In the genomic region with DNA sequence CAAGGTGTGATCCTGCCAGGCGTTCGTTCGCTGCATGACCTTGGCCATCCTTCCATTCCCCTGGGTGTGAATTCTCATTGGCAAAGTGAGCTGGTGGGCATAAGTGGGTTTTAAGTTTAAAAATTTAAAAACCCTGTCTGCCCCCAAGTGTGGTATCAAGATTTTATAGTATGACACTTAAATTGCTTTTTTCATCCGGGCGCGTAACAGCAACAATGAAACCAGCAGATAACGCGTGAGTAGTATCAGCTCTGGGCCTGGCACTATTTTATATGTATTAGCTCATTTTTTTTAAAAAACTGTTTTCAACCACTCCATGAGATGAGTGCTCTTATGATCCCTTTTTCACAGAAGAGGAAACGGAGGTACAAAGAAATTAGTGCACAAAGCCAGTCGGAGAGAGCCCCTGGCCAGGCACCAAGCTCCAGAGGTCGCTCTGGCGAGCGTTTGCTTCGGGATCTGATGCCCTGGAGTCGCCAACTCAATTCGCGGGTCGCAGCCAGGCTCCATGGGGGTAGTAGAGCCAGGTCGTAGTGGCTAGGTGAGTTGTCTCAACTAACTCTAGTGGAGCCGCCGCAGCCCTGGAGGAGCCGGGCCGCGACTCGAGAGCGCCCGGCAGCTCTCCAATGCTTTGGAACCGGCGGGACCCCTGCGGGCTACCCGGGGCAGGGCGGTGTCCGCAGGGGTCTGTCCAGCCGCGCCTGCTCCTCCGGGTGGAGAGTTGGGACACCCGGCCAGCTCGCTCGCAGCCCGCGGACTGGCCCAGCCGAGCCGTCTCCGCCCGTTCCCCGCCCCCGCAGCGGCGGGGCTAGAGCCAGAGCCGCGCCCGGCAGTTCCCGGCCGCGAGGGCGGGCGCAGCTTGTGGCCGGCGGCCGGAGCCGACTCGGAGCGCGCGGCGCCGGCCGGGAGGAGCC, we compare ENCODE assay signal across 8 cellular contexts. TPM values are rescaled to one million over a fixed set of nuclear protein-coding genes. Genes with fewer than 3 reads are reported as not detected.
DNase-seq lines count a peak whose midpoint lies in the region; ATAC-seq and TF ChIP-seq lines count a peak whose summit lies in the region.

A gene with protein sequence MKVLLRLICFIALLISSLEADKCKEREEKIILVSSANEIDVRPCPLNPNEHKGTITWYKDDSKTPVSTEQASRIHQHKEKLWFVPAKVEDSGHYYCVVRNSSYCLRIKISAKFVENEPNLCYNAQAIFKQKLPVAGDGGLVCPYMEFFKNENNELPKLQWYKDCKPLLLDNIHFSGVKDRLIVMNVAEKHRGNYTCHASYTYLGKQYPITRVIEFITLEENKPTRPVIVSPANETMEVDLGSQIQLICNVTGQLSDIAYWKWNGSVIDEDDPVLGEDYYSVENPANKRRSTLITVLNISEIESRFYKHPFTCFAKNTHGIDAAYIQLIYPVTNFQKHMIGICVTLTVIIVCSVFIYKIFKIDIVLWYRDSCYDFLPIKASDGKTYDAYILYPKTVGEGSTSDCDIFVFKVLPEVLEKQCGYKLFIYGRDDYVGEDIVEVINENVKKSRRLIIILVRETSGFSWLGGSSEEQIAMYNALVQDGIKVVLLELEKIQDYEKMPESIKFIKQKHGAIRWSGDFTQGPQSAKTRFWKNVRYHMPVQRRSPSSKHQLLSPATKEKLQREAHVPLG (plus strand): TSS at position 832 of the 914 bp plus-strand sequence. CDS start 14,979 bp downstream, outside the sequence.

- H3F3A ChIP-seq in SK-N-SH (replicated peaks; ENCODE audit: insufficient read depth), result no peaks in the 10 kb centered on the region

- H3K4me3 Mint-ChIP-seq in T-helper 2 cell treated with Interferon-gamma antibody and Interleukin-4, amounts not matched to agents 5 μg/mL and 100 μg/mL, for 36 hours, result peak within 1 kb of the TSS; percentile 57
- H3K4me3 Mint-ChIP-seq in endodermal cell, result peak within 1 kb of the TSS; percentile 56

- H3K9me3 Mint-ChIP-seq in T-helper 2 cell treated with Interferon-gamma antibody and Interleukin-4, amounts not matched to agents 5 μg/mL and 100 μg/mL, for 36 hours, result peaks cover 40% of the 10 kb centered on the region
- H3K9me3 Mint-ChIP-seq in endodermal cell, result peaks cover 14% of the 10 kb centered on the region

- no peaks in the 10 kb centered on the region for H4K20me1 ChIP-seq in SK-N-SH (ENCODE audit: insufficient read depth)

- TF ChIP-seq CTCF in SK-N-SH (IDR thresholded peaks at IDR 0.05) (no peak), endodermal cell (conservative IDR thresholded peaks at IDR 0.05) (no peak), lower lobe of right lung (IDR thresholded peaks at IDR 0.05) (no peak), thoracic aorta (IDR thresholded peaks at IDR 0.05) (no peak)

- no peak for TF ChIP-seq EP300 in SK-N-SH (IDR thresholded peaks at IDR 0.05; ENCODE audit: borderline replicate concordance in 1 of 2, low read depth in 1 of 2, low read length in 1 of 2)

- POLR2A ChIA-PET in SK-N-SH (lab: Yijun Ruan, JAX), result no interaction called here

- no peak within 1 kb of the TSS for H3K27ac Mint-ChIP-seq in T-helper 2 cell treated with Interferon-gamma antibody and Interleukin-4, amounts not matched to agents 5 μg/mL and 100 μg/mL, for 36 hours
- H3K27ac Mint-ChIP-seq in endodermal cell, result peak within 1 kb of the TSS; percentile 70

- WGBS in SK-N-SH (ENCODE audit: low lambda C conversion rate), result 33% methylated on average over 17 of the region's 68 CpGs
- WGBS in endodermal cell (ENCODE audit: insufficient coverage in 1 of 2, insufficient read length in 1 of 2), 2 experiments, result 12 to 40% methylated on average over 2 to 68 of the region's 68 CpGs

- peaks cover 14% of the 10 kb centered on the region for H3K4me1 Mint-ChIP-seq in T-helper 2 cell treated with Interferon-gamma antibody and Interleukin-4, amounts not matched to agents 5 μg/mL and 100 μg/mL, for 36 hours (ENCODE audit: low read depth)
- peaks cover 10% of the 10 kb centered on the region for H3K4me1 Mint-ChIP-seq in endodermal cell

- peak within 1 kb of the TSS in 1 of 2 experiments; percentile 73; a peak in 2 of 4 replicates for H3K27ac ChIP-seq in SK-N-SH (ENCODE audit: low read depth in 2 of 2, low read length in 1 of 2)
- H3K27ac ChIP-seq in endodermal cell (ENCODE audit: low read depth, low read length), result no peak within 1 kb of the TSS
- H3K27ac ChIP-seq in lower lobe of right lung, result peak within 1 kb of the TSS; percentile 90
- peak within 1 kb of the TSS; percentile 92 to 94 for H3K27ac ChIP-seq in thoracic aorta

- CTCF ChIA-PET in SK-N-SH (lab: Yijun Ruan, JAX), result interaction anchor here (1.1 to 1.9 kb wide), 3 partner anchors 8 to 122 kb away, joined by 4 to 9 read pairs (median 8); no protein-coding TSS in a partner anchor

- intact Hi-C loops in lower lobe of right lung (cut with DNase I), result no loop called here

- peaks cover 6% of the 10 kb centered on the region; the same call in 1 of the 2 replicates for H3K79me2 ChIP-seq in SK-N-SH (ENCODE audit: insufficient read depth)

- H3K9me2 ChIP-seq in SK-N-SH, result no peaks in the 10 kb centered on the region

- no peaks in the 10 kb centered on the region for H3K27me3 ChIP-seq in SK-N-SH (ENCODE audit: insufficient read depth)
- peaks cover 24% of the 10 kb centered on the region for H3K27me3 ChIP-seq in endodermal cell (ENCODE audit: control insufficient read depth, insufficient read depth, low read length, poor library complexity, severe bottlenecking)
- H3K27me3 ChIP-seq in lower lobe of right lung (ENCODE audit: low read depth), result no peaks in the 10 kb centered on the region
- H3K27me3 ChIP-seq in thoracic aorta (replicated peaks; ENCODE audit: insufficient read depth), result no peaks in the 10 kb centered on the region

- H3K27me3 Mint-ChIP-seq in T-helper 2 cell treated with Interferon-gamma antibody and Interleukin-4, amounts not matched to agents 5 μg/mL and 100 μg/mL, for 36 hours (ENCODE audit: low read depth), result peaks cover 38% of the 10 kb centered on the region
- H3K27me3 Mint-ChIP-seq in endodermal cell (ENCODE audit: insufficient read depth), result peaks cover 61% of the 10 kb centered on the region

- peak within 1 kb of the TSS; percentile 58 to 72 for H3K4me3 ChIP-seq in SK-N-SH (ENCODE audit: low read depth in 2 of 2, low read length in 1 of 2)
- peak within 1 kb of the TSS; percentile 80 for H3K4me3 ChIP-seq in endodermal cell (ENCODE audit: low read length)
- peak within 1 kb of the TSS; percentile 73 for H3K4me3 ChIP-seq in lower lobe of right lung
- H3K4me3 ChIP-seq in thoracic aorta, result peak within 1 kb of the TSS; percentile 76

- peaks cover 0 to 15% of the 10 kb centered on the region in 2 experiments; a peak in 2 of 4 replicates for H3K4me1 ChIP-seq in SK-N-SH (ENCODE audit: control insufficient read depth in 1 of 2, insufficient read depth in 2 of 2, low read depth in 1 of 2, low read length in 1 of 2)
- H3K4me1 ChIP-seq in endodermal cell (ENCODE audit: control insufficient read depth, insufficient read depth, low read length), result no peaks in the 10 kb centered on the region
- peaks cover 28% of the 10 kb centered on the region for H3K4me1 ChIP-seq in lower lobe of right lung
- peaks cover 7 to 32% of the 10 kb centered on the region in 2 donors for H3K4me1 ChIP-seq in thoracic aorta (ENCODE audit: control insufficient read depth in 1 of 2, low read depth in 2 of 2)

- H3K36me3 Mint-ChIP-seq in T-helper 2 cell treated with Interferon-gamma antibody and Interleukin-4, amounts not matched to agents 5 μg/mL and 100 μg/mL, for 36 hours (ENCODE audit: low read depth), result peaks cover 11% of the 10 kb centered on the region
- peaks cover 3% of the 10 kb centered on the region for H3K36me3 Mint-ChIP-seq in endodermal cell (ENCODE audit: low read depth)

- H3K9ac ChIP-seq in SK-N-SH, result peak within 1 kb of the TSS; percentile 81
- peak within 1 kb of the TSS; percentile 45 for H3K9ac ChIP-seq in endodermal cell (ENCODE audit: extremely low read depth, low read length, poor library complexity, severe bottlenecking)

- H3K36me3 ChIP-seq in SK-N-SH (replicated peaks in 1 of 2; ENCODE audit: control insufficient read depth in 1 of 2, insufficient read depth in 2 of 2, low read length in 1 of 2) (peaks cover 0 to 10% of the 10 kb centered on the region in 2 experiments), endodermal cell (ENCODE audit: control insufficient read depth, insufficient read depth, low read length) (no peaks in the 10 kb centered on the region), lower lobe of right lung (peaks cover 16% of the 10 kb centered on the region), thoracic aorta (no peaks in the 10 kb centered on the region)

- ATAC-seq in lower lobe of right lung, result peak; percentile 93 to 94
- peak; percentile 61 for ATAC-seq in thoracic aorta (ENCODE audit: insufficient number of reproducible peaks, low FRiP score, low read depth)
- no peak for ATAC-seq in HG03045 (IDR thresholded peaks at IDR 0.05; ENCODE audit: unreplicated experiment)

- no peak for DNase-seq in T-helper 2 cell treated with Interferon-gamma antibody and Interleukin-4, amounts not matched to agents 5 μg/mL and 100 μg/mL, for 36 hours (ENCODE audit: low spot score)
- DNase-seq in T-helper 2 cell, result no peak
- peak; percentile 65 for DNase-seq in SK-N-SH
- DNase-seq in endodermal cell, result peak; percentile 86
- DNase-seq in lower lobe of right lung, result peak; percentile 89
- DNase-seq in thoracic aorta (ENCODE audit: low spot score), result no peak
- no peak for DNase-seq in SHP77 (lab: John Stamatoyannopoulos, UW)

- peak within 1 kb of the TSS; percentile 89; the same call in 1 of the 2 replicates for H2AFZ ChIP-seq in SK-N-SH (ENCODE audit: low read depth)

- no peak for TF ChIP-seq RAD21 in SK-N-SH (IDR thresholded peaks at IDR 0.05; ENCODE audit: low read length)

- H3K9me3 ChIP-seq in SK-N-SH (no peaks in the 10 kb centered on the region), endodermal cell (ENCODE audit: control insufficient read depth, low read length) (peaks cover 15% of the 10 kb centered on the region), lower lobe of right lung (peaks cover 18% of the 10 kb centered on the region), thoracic aorta (peaks cover 5% of the 10 kb centered on the region)

- peak within 1 kb of the TSS; percentile 95 for H3K4me2 ChIP-seq in SK-N-SH

TF ChIP-seq in SK-N-SH, 30 proteins besides CTCF, POLR2A, EP300 and RAD21 (continues in another document):
- TF ChIP-seq POLR2AphosphoS5 (IDR thresholded peaks at IDR 0.05; ENCODE audit: low read depth, low read length) (no peak), TEAD4 (IDR thresholded peaks at IDR 0.05; ENCODE audit: borderline replicate concordance, insufficient read depth) (no peak), FOSL2 (IDR thresholded peaks at IDR 0.05; ENCODE audit: borderline replicate concordance, low read depth) (no peak), RXRA (IDR thresholded peaks at IDR 0.05; ENCODE audit: borderline replicate concordance, low read depth) (no peak), EZH2phosphoT487 (IDR thresholded peaks at IDR 0.05; ENCODE audit: borderline replicate concordance, low read depth) (no peak), MEF2A (IDR thresholded peaks at IDR 0.05; ENCODE audit: borderline replicate concordance, low read depth) (no peak)

RNA-seq across cellular contexts. Expression of the gene that starts here (rescaled TPM):
- polyA plus RNA-seq in SK-N-SH (2012; rRNA removed), result 13.3 and 20.5 TPM in 2 replicates
- polyA plus RNA-seq in SK-N-SH (2012; cell fraction: cytosol; rRNA removed), result 19.9 and 20.1 TPM in 2 replicates
- polyA plus RNA-seq in SK-N-SH (2012; cell fraction: nucleus; rRNA removed), result 9.1 and 20.8 TPM in 2 replicates
- total RNA-seq in endodermal cell (1 to 10 TPM; 3.0 to 4.1 TPM), lower lobe of right lung (152 TPM), thoracic aorta (100 to 1,000 TPM in 1 of 2 donors, 10 to 100 TPM in 1; 65.1 to 281 TPM)
- 0.96 TPM for polyA plus RNA-seq in endodermal cell (2013, experiment 1 of 2)
- polyA plus RNA-seq in endodermal cell (2013, experiment 2 of 2), result 0.79 TPM

Comparison
In these comparisons a context has a peak if more than half of its experiments do, and no peak if none do; other contexts are left out.
1. RNA of the gene that starts here (total RNA-seq): 65.1 to 281 TPM in thoracic aorta and 152 TPM in lower lobe of right lung (single experiment); 3.0 to 4.1 TPM in endodermal cell; every median in the first group is over 10 times any median in the second.
2. DNase-seq: peak in SK-N-SH (single experiment), endodermal cell (single experiment) and lower lobe of right lung (single experiment); none in T-helper 2 cell treated with Interferon-gamma antibody and Interleukin-4, amounts not matched to agents 5 μg/mL and 100 μg/mL, for 36 hours (single experiment), T-helper 2 cell (0 of 5), thoracic aorta (single experiment) and SHP77 (0 of 2).
3. Peak in every context shown above with its lines, with median percentiles within 50 percentile points of each other: H3K4me3 ChIP-seq.